ENCODE assay signal across 1 cellular context in the genomic region with DNA sequence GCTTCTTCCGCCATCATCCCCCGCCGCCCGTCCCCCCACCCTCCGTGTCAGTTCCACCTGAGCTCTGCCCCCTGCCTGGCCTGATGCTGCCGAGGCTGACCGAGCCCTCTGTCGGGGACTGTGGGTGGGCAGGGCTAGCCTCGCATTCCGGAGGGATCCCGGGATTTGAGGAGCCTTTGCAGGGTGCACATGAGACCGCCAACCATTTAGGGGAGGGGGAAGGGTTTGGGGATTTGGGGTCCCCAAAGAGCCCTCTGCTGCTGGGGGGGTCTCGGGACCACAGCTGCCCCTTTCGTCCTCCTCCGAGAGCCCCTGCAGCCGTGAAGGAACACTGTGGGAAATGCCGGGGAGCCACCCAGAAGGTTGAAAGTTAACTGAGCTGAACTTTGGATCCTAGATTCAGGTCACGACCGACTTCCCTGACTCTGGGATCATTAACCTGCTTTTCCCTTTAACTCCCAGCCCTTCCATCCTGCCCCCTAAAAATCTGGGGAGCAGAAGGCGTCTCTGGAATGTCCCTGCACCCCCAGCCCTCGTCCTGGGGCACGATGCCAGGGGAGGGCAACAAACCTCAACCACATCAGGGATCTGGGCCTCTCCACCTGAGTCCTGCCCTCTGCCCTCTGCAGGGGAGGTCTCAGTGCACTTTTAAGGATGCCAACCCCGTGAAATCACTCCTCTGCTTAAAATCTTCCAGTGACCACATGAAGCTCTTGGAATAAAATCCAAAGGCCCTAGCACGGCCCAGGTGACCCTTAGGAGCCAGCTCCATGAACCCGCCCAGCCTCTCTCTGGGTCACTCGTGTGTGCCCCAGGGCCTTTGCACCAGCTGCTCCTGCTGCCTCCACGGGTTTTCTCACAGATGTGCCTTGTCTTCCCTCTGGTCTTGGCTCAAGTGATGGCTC.
TF ChIP-seq lines count a peak whose summit lies in the region.

No MANE protein-coding gene starts in this region.

TF ChIP-seq in HEK293, 187 proteins besides CTCF, POLR2A, EP300 and RAD21 (continued from another document):
- TF ChIP-seq, protein P1, sequence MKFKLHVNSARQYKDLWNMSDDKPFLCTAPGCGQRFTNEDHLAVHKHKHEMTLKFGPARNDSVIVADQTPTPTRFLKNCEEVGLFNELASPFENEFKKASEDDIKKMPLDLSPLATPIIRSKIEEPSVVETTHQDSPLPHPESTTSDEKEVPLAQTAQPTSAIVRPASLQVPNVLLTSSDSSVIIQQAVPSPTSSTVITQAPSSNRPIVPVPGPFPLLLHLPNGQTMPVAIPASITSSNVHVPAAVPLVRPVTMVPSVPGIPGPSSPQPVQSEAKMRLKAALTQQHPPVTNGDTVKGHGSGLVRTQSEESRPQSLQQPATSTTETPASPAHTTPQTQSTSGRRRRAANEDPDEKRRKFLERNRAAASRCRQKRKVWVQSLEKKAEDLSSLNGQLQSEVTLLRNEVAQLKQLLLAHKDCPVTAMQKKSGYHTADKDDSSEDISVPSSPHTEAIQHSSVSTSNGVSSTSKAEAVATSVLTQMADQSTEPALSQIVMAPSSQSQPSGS (tag by site-specific recombination; IDR thresholded peaks at IDR 0.05; ENCODE audit: low read depth) = no peak
- TF ChIP-seq ZNF664 (tag by site-specific recombination; IDR thresholded peaks at IDR 0.05) (no peak), ZFP41 (tag by site-specific recombination; IDR thresholded peaks at IDR 0.05; ENCODE audit: borderline replicate concordance) (no peak), ZIC2 (tag by site-specific recombination; IDR thresholded peaks at IDR 0.05) (no peak), ZNF211 (tag by site-specific recombination; IDR thresholded peaks at IDR 0.05; ENCODE audit: low read depth) (no peak), GLI4 (tag by site-specific recombination; IDR thresholded peaks at IDR 0.05) (no peak), ZBTB48 (tag by site-specific recombination; IDR thresholded peaks at IDR 0.05) (no peak)
